ENCODE assay signal across 30 cellular contexts in the genomic region with DNA sequence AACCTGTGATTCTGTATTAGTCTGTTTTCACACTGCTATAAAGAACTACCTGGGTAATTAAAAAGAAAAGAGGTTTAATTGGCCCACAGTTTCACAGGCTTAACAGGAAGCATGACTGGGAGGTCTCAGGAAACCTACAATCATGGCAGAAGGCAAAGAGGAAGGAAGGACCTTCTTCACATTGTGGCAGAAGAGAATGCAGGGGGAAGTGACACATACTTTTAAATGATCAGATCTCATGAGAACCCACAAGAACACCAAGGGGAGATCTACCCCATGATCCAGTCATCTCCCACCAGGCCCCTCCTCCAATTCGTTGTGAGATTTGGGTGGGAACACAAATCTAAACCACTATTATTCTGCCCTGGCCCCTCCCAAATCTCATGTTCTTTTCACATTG.
"Had no signal": no experiment of that assay in that cellular context is flagged by ENCODE, and none has a peak within 500 bp of the region (broad histone marks: within the 10 kb centered on the region; RNA-seq: fewer than 3 reads in every experiment).

No MANE protein-coding gene starts in this region.

- H3K27me3 Mint-ChIP-seq: activated CD4-positive, alpha-beta T cell treated with anti-CD3 and anti-CD28 coated beads for 36 hours; activated naive CD8-positive, alpha-beta T cell treated with anti-CD3 and anti-CD28 coated beads for 36 hours; effector memory CD8-positive, alpha-beta T cell; natural killer cell treated with Interleukin-12 subunit alpha and Interleukin-12 subunit beta and Interleukin-15 and Interleukin-18, amount 100 ng/mL, for 72 hours; stimulated activated naive CD8-positive, alpha-beta T cell treated with anti-CD3 and anti-CD28 coated beads, Interleukin-15, Interleukin-2, amounts not matched to agents 100 ng/mL and 50 ng/mL, for 24 hours; T-helper 17 cell had no signal

- H3K9me3 ChIP-seq: adrenal gland, prostate gland had no signal

- H3K4me1 ChIP-seq: prostate gland had no signal

- H3K27ac Mint-ChIP-seq: activated CD4-positive, alpha-beta T cell treated with anti-CD3 and anti-CD28 coated beads for 36 hours; activated naive CD4-positive, alpha-beta T cell treated with anti-CD3 and anti-CD28 coated beads for 36 hours; activated naive CD8-positive, alpha-beta T cell treated with anti-CD3 and anti-CD28 coated beads for 36 hours; effector memory CD8-positive, alpha-beta T cell; natural killer cell treated with Interleukin-12 subunit alpha and Interleukin-12 subunit beta and Interleukin-15 and Interleukin-18, amount 100 ng/mL, for 72 hours; stimulated activated effector memory CD8-positive, alpha-beta T cell treated with anti-CD3 and anti-CD28 coated beads, Interleukin-12 subunit alpha, Interleukin-12 subunit beta, amount 100 ng/mL, for 72 hours; stimulated activated naive CD8-positive, alpha-beta T cell treated with anti-CD3 and anti-CD28 coated beads, Interleukin-15, Interleukin-2, amounts not matched to agents 100 ng/mL and 50 ng/mL, for 24 hours; T-helper 17 cell had no signal

- ATAC-seq: activated CD4-positive, alpha-beta T cell treated with anti-CD3 and anti-CD28 coated beads for 36 hours; effector memory CD8-positive, alpha-beta T cell; esophagus mucosa; left cardiac atrium; left ventricle myocardium superior; mucosa of descending colon; natural killer cell treated with Interleukin-12 subunit alpha and Interleukin-12 subunit beta and Interleukin-15 and Interleukin-18, amount 100 ng/mL, for 72 hours; stimulated activated effector memory CD8-positive, alpha-beta T cell treated with anti-CD3 and anti-CD28 coated beads, Interleukin-12 subunit alpha, Interleukin-12 subunit beta, amount 100 ng/mL, for 72 hours; T-helper 17 cell had no signal

- H3K27ac ChIP-seq: adrenal gland, brain microvascular endothelial cell, coronary artery, ovary, prostate gland, sigmoid colon, upper lobe of left lung had no signal

- H3K27me3 ChIP-seq: adrenal gland, brain microvascular endothelial cell, ovary, sigmoid colon, upper lobe of left lung had no signal

- H3K4me3 ChIP-seq: adrenal gland, coronary artery, mucosa of descending colon, ovary, prostate gland, sigmoid colon, upper lobe of left lung had no signal

- H3K4me3 Mint-ChIP-seq: activated CD4-positive, alpha-beta T cell treated with anti-CD3 and anti-CD28 coated beads for 36 hours; activated naive CD4-positive, alpha-beta T cell treated with anti-CD3 and anti-CD28 coated beads for 36 hours; activated naive CD8-positive, alpha-beta T cell treated with anti-CD3 and anti-CD28 coated beads for 36 hours; effector memory CD8-positive, alpha-beta T cell; natural killer cell treated with Interleukin-12 subunit alpha and Interleukin-12 subunit beta and Interleukin-15 and Interleukin-18, amount 100 ng/mL, for 72 hours; stimulated activated effector memory CD8-positive, alpha-beta T cell treated with anti-CD3 and anti-CD28 coated beads, Interleukin-12 subunit alpha, Interleukin-12 subunit beta, amount 100 ng/mL, for 72 hours; stimulated activated naive CD8-positive, alpha-beta T cell treated with anti-CD3 and anti-CD28 coated beads, Interleukin-15, Interleukin-2, amounts not matched to agents 100 ng/mL and 50 ng/mL, for 24 hours; T-helper 17 cell had no signal

- DNase-seq: activated CD4-positive, alpha-beta T cell treated with anti-CD3 and anti-CD28 coated beads for 36 hours; activated CD4-positive, alpha-beta T cell treated with anti-CD3 and anti-CD28 coated beads, Interleukin-2, amount 50 U/mL, for 4 hours; activated CD4-positive, CD25-positive, alpha-beta regulatory T cell; activated CD8-positive, alpha-beta memory T cell treated with anti-CD3 and anti-CD28 coated beads for 24 hours; activated effector memory CD4-positive, alpha-beta T cell treated with Interleukin-2 at 50 U/mL for 16 hours; activated naive CD4-positive, alpha-beta T cell treated with anti-CD3 and anti-CD28 coated beads for 36 hours; activated naive CD8-positive, alpha-beta T cell treated with anti-CD3 and anti-CD28 coated beads for 36 hours; adrenal gland; brain microvascular endothelial cell; effector memory CD8-positive, alpha-beta T cell; foreskin fibroblast; head of caudate nucleus; hippocampal formation; left cardiac atrium; left ventricle myocardium superior; mucosa of descending colon; ovary; retina; sigmoid colon; small intestine; stimulated activated CD4-positive, alpha-beta T cell treated with anti-CD3 and anti-CD28 coated beads, Interleukin-4, amount 100 ng/mL, for 24 hours; T-helper 17 cell; T1000; upper lobe of left lung had no signal

- H3K36me3 ChIP-seq: adrenal gland, ovary, prostate gland had no signal
